Comparison of ENCODE assay signal across 1 cellular context in genomic region chr6:74814440-74814839, GRCh38.
TF ChIP-seq lines count a peak whose summit lies in the region.

No MANE protein-coding gene starts in this region.

TF ChIP-seq in GM12878, 131 proteins besides CTCF, POLR2A, EP300 and RAD21:
- TF ChIP-seq IKZF1 (conservative IDR thresholded peaks at IDR 0.05) (no peak), GATAD2B (conservative IDR thresholded peaks at IDR 0.05; ENCODE audit: low read depth) (no peak), CHD2 (IDR thresholded peaks at IDR 0.05; ENCODE audit: borderline replicate concordance, low read depth, low read length) (no peak), MYC (IDR thresholded peaks at IDR 0.05; ENCODE audit: insufficient read depth, insufficient read length, insufficient replicate concordance, low read length, severe bottlenecking) (no peak), SKIL (IDR thresholded peaks at IDR 0.05; ENCODE audit: low read depth, poor library complexity, severe bottlenecking) (no peak), SREBF2 (IDR thresholded peaks at IDR 0.05; ENCODE audit: low read length) (no peak), SIN3A (IDR thresholded peaks at IDR 0.05; ENCODE audit: low read depth, low read length) (no peak), PKNOX1 (IDR thresholded peaks at IDR 0.05) (no peak), YBX1 (IDR thresholded peaks at IDR 0.05) (no peak), SPI1 (IDR thresholded peaks at IDR 0.05; ENCODE audit: borderline replicate concordance, insufficient read depth, low read depth, low read length) (no peak), SUZ12 (IDR thresholded peaks at IDR 0.05; ENCODE audit: unreplicated experiment) (no peak), KDM1A (IDR thresholded peaks at IDR 0.05; ENCODE audit: borderline replicate concordance) (no peak), NR2C2 (IDR thresholded peaks at IDR 0.05; ENCODE audit: borderline replicate concordance, control insufficient read depth, insufficient read length, low read depth) (no peak)
